Comparison of ENCODE assay signal across 14 cellular contexts in genomic region chr11:46387919-46388618, GRCh38. TPM values are rescaled to one million over a fixed set of nuclear protein-coding genes. Genes with fewer than 3 reads are reported as not detected.
A peak's percentile ranks its signal among the peaks of the same experiment; 100 is the strongest.
DNase-seq lines count a peak whose midpoint lies in the region; ATAC-seq and TF ChIP-seq lines count a peak whose summit lies in the region.
"Had no signal": no experiment of that assay in that cellular context is flagged by ENCODE, and none has a peak within 500 bp of the region (broad histone marks: within the 10 kb centered on the region; RNA-seq: fewer than 3 reads in every experiment).

No MANE protein-coding gene starts in this region.

- H3K9me2 ChIP-seq in neural cell (ENCODE audit: insufficient read depth, low read length): no peaks in the 10 kb centered on the region

- no peak for TF ChIP-seq RAD21 in neural cell (conservative IDR thresholded peaks at IDR 0.05)

- peaks cover 17% of the 10 kb centered on the region for H4K20me1 ChIP-seq in DND-41 (ENCODE audit: insufficient read depth, low read length)
- H4K20me1 ChIP-seq in neural cell (ENCODE audit: insufficient read depth): no peaks in the 10 kb centered on the region

- H3K4me3 ChIP-seq in DND-41 (ENCODE audit: low read depth in 1 of 2, low read length in 2 of 2) (no peak overlapping the region), neural cell (ENCODE audit: low read length) (peak overlapping the region; percentile 71)
- H3K4me3 ChIP-seq: coronary artery, smooth muscle cell, testis had no signal

- ATAC-seq in DND-41 (ENCODE audit: insufficient read depth, low read depth) (peak; percentile 11; the same call in 1 of the 3 replicates), GM21526 (IDR thresholded peaks at IDR 0.05; ENCODE audit: low FRiP score, unreplicated experiment) (no peak), HG03139 (IDR thresholded peaks at IDR 0.05; ENCODE audit: unreplicated experiment) (no peak), HG03354 (IDR thresholded peaks at IDR 0.05; ENCODE audit: poor library complexity, severe bottlenecking, unreplicated experiment) (no peak)

- H3K4me2 ChIP-seq in DND-41 (ENCODE audit: insufficient read depth, low read length): no peak overlapping the region
- no peak overlapping the region for H3K4me2 ChIP-seq in neural cell (ENCODE audit: low read length)

- H3K79me2 ChIP-seq in DND-41 (ENCODE audit: insufficient read depth, low read length) (no peaks in the 10 kb centered on the region), neural cell (replicated peaks; ENCODE audit: insufficient read depth, low read length) (peaks cover 6% of the 10 kb centered on the region)

- H3F3A ChIP-seq in neural cell (ENCODE audit: insufficient read depth, low read length, poor library complexity, severe bottlenecking): no peaks in the 10 kb centered on the region

- no peaks in the 10 kb centered on the region for H3K4me1 ChIP-seq in DND-41 (ENCODE audit: insufficient read depth, low read length)

- H3K36me3 ChIP-seq in DND-41 (ENCODE audit: insufficient read depth, low read length) (no peaks in the 10 kb centered on the region), neural cell (ENCODE audit: insufficient read depth, low read length) (no peaks in the 10 kb centered on the region)

- TF ChIP-seq CTCF in DND-41 (IDR thresholded peaks at IDR 0.05; ENCODE audit: borderline replicate concordance, extremely low read depth, low read length, poor library complexity, severe bottlenecking) (no peak), neural cell (IDR thresholded peaks at IDR 0.05; ENCODE audit: poor library complexity, severe bottlenecking) (no peak)

- no peak for TF ChIP-seq EP300 in neural cell (conservative IDR thresholded peaks at IDR 0.05; ENCODE audit: poor library complexity, severe bottlenecking)

- H3K27me3 ChIP-seq in DND-41 (ENCODE audit: insufficient read depth, low read length, poor library complexity) (peaks cover 45% of the 10 kb centered on the region), neural cell (ENCODE audit: insufficient read depth, low read depth, low read length) (peaks cover 41% of the 10 kb centered on the region)
- H3K27me3 ChIP-seq: testis had no signal

- H2AFZ ChIP-seq in DND-41 (ENCODE audit: low read depth, low read length) (no peak overlapping the region), neural cell (ENCODE audit: low read depth, low read length) (no peak overlapping the region)

- H3K27ac ChIP-seq in DND-41 (ENCODE audit: low read length) (no peak overlapping the region), angular gyrus (ENCODE audit: low read depth, low read length) (peak overlapping the region; percentile 37), neural cell (ENCODE audit: low read length) (no peak overlapping the region)
- H3K27ac ChIP-seq: coronary artery, testis had no signal

- DNase-seq in DND-41 (no peak), Kasumi-1 (lab: John Stamatoyannopoulos, UW) (peak; percentile 59 to 73)
- DNase-seq: activated naive CD4-positive, alpha-beta T cell treated with Interleukin-2 at 50 U/mL for 16 hours; Caco-2; immature natural killer cell; KG1; testis had no signal

- H3K9me3 ChIP-seq in DND-41 (ENCODE audit: insufficient read depth, low read length, severe bottlenecking) (no peaks in the 10 kb centered on the region), neural cell (ENCODE audit: low read length) (no peaks in the 10 kb centered on the region)
- H3K9me3 ChIP-seq: Caco-2, testis had no signal

- H3K9ac ChIP-seq in DND-41 (ENCODE audit: low read depth, low read length): no peak overlapping the region
- H3K9ac ChIP-seq in neural cell (ENCODE audit: low read length): no peak overlapping the region

TF ChIP-seq in neural cell, 6 proteins besides CTCF, POLR2A, EP300 and RAD21:
- TF ChIP-seq EZH2 (IDR thresholded peaks at IDR 0.05; ENCODE audit: borderline replicate concordance, insufficient read depth, low read length, poor library complexity, severe bottlenecking): no peak
- no peak for TF ChIP-seq SMC3 (conservative IDR thresholded peaks at IDR 0.05; ENCODE audit: poor library complexity)
- TF ChIP-seq MXI1 (conservative IDR thresholded peaks at IDR 0.05; ENCODE audit: poor library complexity, severe bottlenecking): no peak
- no peak for TF ChIP-seq POLR2AphosphoS5 (IDR thresholded peaks at IDR 0.05)
- TF ChIP-seq TAF1 (IDR thresholded peaks at IDR 0.05; ENCODE audit: low read depth): no peak
- no peak for TF ChIP-seq REST (IDR thresholded peaks at IDR 0.05; ENCODE audit: borderline replicate concordance)

RNA-seq across cellular contexts. Expression of gene CHRM4, which starts 3.5 kb away (rescaled TPM):
- 8.2 and 11.6 TPM in 2 replicates for polyA plus RNA-seq in neural cell
- polyA minus RNA-seq in neural cell: 18.4 and 24.1 TPM in 2 replicates

RNA-seq across cellular contexts. Expression of gene MDK, which starts 6.6 kb away (rescaled TPM):
- 90.3 and 120 TPM in 2 replicates for polyA plus RNA-seq in neural cell
- 34.3 and 38.1 TPM in 2 replicates for polyA minus RNA-seq in neural cell

RNA-seq across cellular contexts. Expression of gene DGKZ, which starts 40.8 kb away (rescaled TPM):
- polyA plus RNA-seq in neural cell: 55.7 and 91.0 TPM in 2 replicates
- polyA minus RNA-seq in neural cell: 62.5 and 66.7 TPM in 2 replicates
